1 cellular context compared by ENCODE assay signal in the genomic region with DNA sequence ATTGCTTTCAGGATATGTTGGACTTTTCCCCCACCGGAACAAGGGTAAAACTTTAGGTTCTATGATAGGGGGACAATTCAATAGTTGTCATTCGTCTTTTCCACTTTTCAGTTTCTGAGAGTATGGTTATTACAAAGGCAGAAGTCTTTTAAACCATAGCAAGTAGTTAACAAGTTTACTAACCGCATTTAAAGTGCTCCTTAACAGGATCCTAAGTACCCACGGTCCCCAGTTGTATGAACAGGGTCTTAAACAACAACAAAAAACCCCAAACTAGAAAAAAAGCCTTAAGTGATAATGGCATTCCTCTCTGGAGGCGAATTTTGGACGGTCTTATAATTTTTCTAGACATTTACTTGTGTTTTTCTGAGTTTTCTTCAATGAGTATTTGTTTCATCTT.
TF ChIP-seq lines count a peak whose summit lies in the region.

No MANE protein-coding gene starts in this region.

TF ChIP-seq in IMR-90, 13 proteins besides CTCF, POLR2A, EP300 and RAD21 (continued from another document):
- TF ChIP-seq, protein P1, sequence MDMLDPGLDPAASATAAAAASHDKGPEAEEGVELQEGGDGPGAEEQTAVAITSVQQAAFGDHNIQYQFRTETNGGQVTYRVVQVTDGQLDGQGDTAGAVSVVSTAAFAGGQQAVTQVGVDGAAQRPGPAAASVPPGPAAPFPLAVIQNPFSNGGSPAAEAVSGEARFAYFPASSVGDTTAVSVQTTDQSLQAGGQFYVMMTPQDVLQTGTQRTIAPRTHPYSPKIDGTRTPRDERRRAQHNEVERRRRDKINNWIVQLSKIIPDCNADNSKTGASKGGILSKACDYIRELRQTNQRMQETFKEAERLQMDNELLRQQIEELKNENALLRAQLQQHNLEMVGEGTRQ (IDR thresholded peaks at IDR 0.05; ENCODE audit: low read depth, low read length) = no peak
- TF ChIP-seq NFE2L2 (IDR thresholded peaks at IDR 0.05; ENCODE audit: low read depth, low read length) (no peak), MAFK (IDR thresholded peaks at IDR 0.05; ENCODE audit: low read depth, low read length) (no peak), BHLHE40 (IDR thresholded peaks at IDR 0.05; ENCODE audit: low read depth, low read length) (no peak), CEBPB (IDR thresholded peaks at IDR 0.05; ENCODE audit: low read depth, low read length) (no peak)
